ENCODE assay signal across 8 cellular contexts in the genomic region with DNA sequence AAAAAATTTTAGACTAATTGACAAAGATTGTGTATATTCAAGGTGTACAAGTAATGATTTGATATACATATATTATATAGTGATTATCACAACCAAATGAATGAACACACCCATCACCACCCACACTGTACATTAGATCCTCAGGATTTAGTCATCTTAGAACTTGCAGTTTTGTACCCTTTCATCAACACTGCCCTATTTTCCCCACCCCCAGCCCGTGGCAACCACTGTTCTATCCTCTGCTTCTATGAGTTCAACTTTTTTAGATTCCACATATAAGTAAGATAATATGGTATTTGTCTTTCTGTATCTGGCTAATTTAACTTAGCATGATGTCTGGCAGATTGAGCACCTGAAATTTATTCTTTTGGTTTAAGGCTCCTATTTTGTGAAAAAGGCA.
"Had no signal": no experiment of that assay in that cellular context is flagged by ENCODE, and none has a peak within 500 bp of the region (broad histone marks: within the 10 kb centered on the region; RNA-seq: fewer than 3 reads in every experiment).

No MANE protein-coding gene starts in this region.

- H3K9me3 ChIP-seq: HAP-1 had no signal

- H3K4me1 ChIP-seq: HAP-1 had no signal

- H3K27ac Mint-ChIP-seq: GM23338, H9, HFFc6 had no signal

- H3K27ac ChIP-seq: GM23248 had no signal

- ATAC-seq: GM23338 had no signal

- H3K36me3 ChIP-seq: HAP-1 had no signal

- H3K4me3 ChIP-seq: GM23248, GM23338, HAP-1 had no signal

- H3K4me3 Mint-ChIP-seq: GM23338, H9, HFFc6 had no signal

- DNase-seq: GM23248, GOT3, H7, H9, HCEC 1CT, HFFc6 had no signal
